In genomic region chr6:158439255-158439654, GRCh38 we compare ENCODE assay signal across 10 cellular contexts.
DNase-seq lines count a peak whose midpoint lies in the region; ATAC-seq and TF ChIP-seq lines count a peak whose summit lies in the region.
"Had no signal": no experiment of that assay in that cellular context is flagged by ENCODE, and none has a peak within 500 bp of the region (broad histone marks: within the 10 kb centered on the region; RNA-seq: fewer than 3 reads in every experiment).

No MANE protein-coding gene starts in this region.

- no peaks in the 10 kb centered on the region for H3K9me3 ChIP-seq in sigmoid colon
- H3K9me3 ChIP-seq: suprapubic skin had no signal

- H3K36me3 Mint-ChIP-seq in Calu3 (ENCODE audit: insufficient read depth, unreplicated experiment): peaks cover 5% of the 10 kb centered on the region

- no peak for TF ChIP-seq EP300 in sigmoid colon (IDR thresholded peaks at IDR 0.05)

- H3K27me3 ChIP-seq in sigmoid colon: no peaks in the 10 kb centered on the region
- H3K27me3 ChIP-seq: suprapubic skin had no signal

- DNase-seq in choroid plexus epithelial cell (ENCODE audit: low read depth) (peak; percentile 35), NCI-H510A treated with DMSO at 0.1 percent for 48 hours (lab: John Stamatoyannopoulos, UW) (no peak), Calu3 (no peak), left cardiac atrium (no peak), sigmoid colon (no peak)
- DNase-seq: islet precursor cell had no signal

- H3K36me3 ChIP-seq in sigmoid colon: no peaks in the 10 kb centered on the region

- H3K4me1 ChIP-seq in sigmoid colon: peaks cover 0 to 13% (median 10%) of the 10 kb centered on the region in 4 donors
- H3K4me1 ChIP-seq: suprapubic skin had no signal

- H3K9me3 Mint-ChIP-seq in Calu3 (ENCODE audit: low read depth, unreplicated experiment): no peaks in the 10 kb centered on the region

- intact Hi-C loops in Calu3 (cut with micrococcal nuclease; ENCODE audit: unreplicated experiment) (no loop called here), left cardiac atrium (cut with DNase I) (no loop called here), sigmoid colon (cut with DNase I) (no loop called here)

- H3K4me3 ChIP-seq in choroid plexus epithelial cell (ENCODE audit: low read depth, low read length) (no peak overlapping the region), sigmoid colon (no peak overlapping the region)
- H3K4me3 ChIP-seq: suprapubic skin had no signal

- no peaks in the 10 kb centered on the region for H3K4me1 Mint-ChIP-seq in Calu3 (ENCODE audit: low read depth, unreplicated experiment)

- TF ChIP-seq POLR2A in sigmoid colon (IDR thresholded peaks at IDR 0.05): no peak

- no TSS peak for BruUV-seq in Calu3 (replicated peaks; lab: Mats Ljungman, UMichigan)

- H3K27ac Mint-ChIP-seq in Calu3 (ENCODE audit: unreplicated experiment): no peak overlapping the region

- ATAC-seq in GM18867 (IDR thresholded peaks at IDR 0.05; ENCODE audit: unreplicated experiment) (peak; percentile 94), GM21737 (IDR thresholded peaks at IDR 0.05; ENCODE audit: unreplicated experiment) (peak; percentile 92), HG03457 (IDR thresholded peaks at IDR 0.05; ENCODE audit: unreplicated experiment) (peak; percentile 91), left cardiac atrium (no peak)

- CTCF ChIA-PET in Calu3 (lab: Charles Lee): no interaction called here

- TF ChIP-seq CTCF in choroid plexus epithelial cell (conservative IDR thresholded peaks at IDR 0.05; ENCODE audit: low read depth, low read length) (no peak), Calu3 (IDR thresholded peaks at IDR 0.05; ENCODE audit: unreplicated experiment) (no peak), sigmoid colon (IDR thresholded peaks at IDR 0.05) (no peak)

- H3K4me3 Mint-ChIP-seq in Calu3 (ENCODE audit: low read depth, unreplicated experiment): no peak overlapping the region

- no peak overlapping the region for H3K27ac ChIP-seq in sigmoid colon
- H3K27ac ChIP-seq: suprapubic skin had no signal

- H3K27me3 Mint-ChIP-seq in Calu3 (ENCODE audit: unreplicated experiment): no peaks in the 10 kb centered on the region

Comparison
In these comparisons a context has a peak if more than half of its experiments do, and no peak if none do; other contexts are left out.
1. ATAC-seq: peak in GM18867 (single experiment), GM21737 (single experiment) and HG03457 (single experiment); none in left cardiac atrium (0 of 2).